ENCODE assay signal across 10 cellular contexts in the genomic region with DNA sequence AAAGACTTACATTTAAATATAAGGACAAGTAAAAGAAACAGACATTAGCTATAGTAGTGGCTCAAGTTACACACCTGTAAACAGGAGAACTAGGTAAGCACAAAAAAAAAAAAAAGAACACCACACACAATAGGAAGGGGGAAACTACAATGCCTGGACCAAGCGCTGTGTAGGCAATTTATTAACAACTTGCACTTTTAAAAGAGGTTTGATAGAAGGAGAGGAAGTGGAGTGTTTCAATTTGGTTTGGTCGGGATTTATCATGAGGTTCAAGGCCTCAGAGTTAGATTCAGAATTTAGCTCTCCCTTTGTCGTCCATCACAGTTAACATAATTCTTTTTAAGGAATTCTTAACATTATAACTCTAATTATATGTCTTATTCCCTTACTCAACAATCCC. TPM values are rescaled to one million over a fixed set of nuclear protein-coding genes. Genes with fewer than 3 reads are reported as not detected.
DNase-seq lines count a peak whose midpoint lies in the region; ATAC-seq, FAIRE-seq and TF ChIP-seq lines count a peak whose summit lies in the region.
"Had no signal": no experiment of that assay in that cellular context is flagged by ENCODE, and none has a peak within 500 bp of the region (broad histone marks: within the 10 kb centered on the region; RNA-seq: fewer than 3 reads in every experiment).

No MANE protein-coding gene starts in this region.

- peaks cover 2% of the 10 kb centered on the region for H3K36me3 Mint-ChIP-seq in activated CD8-positive, alpha-beta T cell treated with anti-CD3 and anti-CD28 coated beads, Interleukin-2, amount 10 ng/mL, durations not matched to agents 7 days and 5 days (ENCODE audit: low read depth)
- H3K36me3 Mint-ChIP-seq in type B pancreatic cell = no peaks in the 10 kb centered on the region
- H3K36me3 Mint-ChIP-seq: natural killer cell had no signal

- DNase-seq in heart left ventricle = no peak
- no peak for DNase-seq in Right ventricle myocardium superior
- DNase-seq in activated CD8-positive, alpha-beta T cell treated with anti-CD3 and anti-CD28 coated beads, Interleukin-2, amount 10 ng/mL, durations not matched to agents 7 days and 5 days = no peak
- no peak for DNase-seq in keratinocyte (ENCODE audit: low read depth, low spot score)
- no peak for DNase-seq in type B pancreatic cell (ENCODE audit: extremely low spot score, unreplicated experiment)
- no peak for DNase-seq in SW 1271 (lab: John Stamatoyannopoulos, UW)
- DNase-seq in D341Med (ENCODE audit: low spot score) = no peak
- no peak for DNase-seq in putamen (ENCODE audit: low spot score)

- no peak for TF ChIP-seq POLR2A in heart left ventricle (IDR thresholded peaks at IDR 0.05)

- H3K9ac ChIP-seq in keratinocyte (ENCODE audit: control insufficient read depth, extremely low read depth, insufficient read depth, low read length) = no peak overlapping the region

- dilution Hi-C loops in keratinocyte (cut with MboI; ENCODE audit: extremely low pct_ligation_motif_present, low sequenced_read_pairs) = no loop called here

- H3K27me3 Mint-ChIP-seq in activated CD8-positive, alpha-beta T cell treated with anti-CD3 and anti-CD28 coated beads, Interleukin-2, amount 10 ng/mL, durations not matched to agents 7 days and 5 days (ENCODE audit: low read depth) = no peaks in the 10 kb centered on the region
- no peaks in the 10 kb centered on the region for H3K27me3 Mint-ChIP-seq in type B pancreatic cell

- H3K27ac ChIP-seq in heart left ventricle = peak overlapping the region in 5 of 12 donors; percentile 60 to 92 (median 79)
- H3K27ac ChIP-seq in keratinocyte (ENCODE audit: control insufficient read depth, insufficient read depth, low read length) = peak overlapping the region; percentile 79

- H3K9me3 Mint-ChIP-seq in activated CD8-positive, alpha-beta T cell treated with anti-CD3 and anti-CD28 coated beads, Interleukin-2, amount 10 ng/mL, durations not matched to agents 7 days and 5 days (ENCODE audit: insufficient read depth) = no peaks in the 10 kb centered on the region
- H3K9me3 Mint-ChIP-seq in type B pancreatic cell = no peaks in the 10 kb centered on the region
- H3K9me3 Mint-ChIP-seq: natural killer cell had no signal

- H3K36me3 ChIP-seq in heart left ventricle (peaks cover 0 to 14% (median 0%) of the 10 kb centered on the region in 9 donors), keratinocyte (ENCODE audit: control insufficient read depth in 2 of 2, extremely low read depth in 1 of 2, insufficient read depth in 2 of 2, low read length in 2 of 2) (peaks cover 0 to 7% of the 10 kb centered on the region in 2 experiments)

- H3K27ac Mint-ChIP-seq in activated CD8-positive, alpha-beta T cell treated with anti-CD3 and anti-CD28 coated beads, Interleukin-2, amount 10 ng/mL, durations not matched to agents 7 days and 5 days = peak overlapping the region; percentile 78
- peak overlapping the region; percentile 90 for H3K27ac Mint-ChIP-seq in type B pancreatic cell
- H3K27ac Mint-ChIP-seq: natural killer cell had no signal

- peaks cover 17% of the 10 kb centered on the region for H3K4me1 Mint-ChIP-seq in activated CD8-positive, alpha-beta T cell treated with anti-CD3 and anti-CD28 coated beads, Interleukin-2, amount 10 ng/mL, durations not matched to agents 7 days and 5 days (ENCODE audit: low read depth)
- H3K4me1 Mint-ChIP-seq in type B pancreatic cell (ENCODE audit: unreplicated experiment) = peaks cover 7% of the 10 kb centered on the region

- H3K9me3 ChIP-seq in heart left ventricle = no peaks in the 10 kb centered on the region
- no peaks in the 10 kb centered on the region for H3K9me3 ChIP-seq in keratinocyte (ENCODE audit: control insufficient read depth, low read depth, low read length)

- no peaks in the 10 kb centered on the region for H3K27me3 ChIP-seq in heart left ventricle
- H3K27me3 ChIP-seq in keratinocyte (ENCODE audit: control insufficient read depth, extremely low read depth, insufficient read depth, low read length) = no peaks in the 10 kb centered on the region

- CTCF ChIA-PET in activated CD8-positive, alpha-beta T cell treated with anti-CD3 and anti-CD28 coated beads, Interleukin-2, amount 10 ng/mL, durations not matched to agents 7 days and 5 days (lab: Charles Lee) = interaction anchor here (0.7 to 4.0 kb wide), 12 partner anchors 11 to 319 kb away, joined by 3 to 44 read pairs (median 5); a partner anchor contains a TSS

- H3K9me1 ChIP-seq in keratinocyte (ENCODE audit: control insufficient read depth, extremely low read depth, insufficient read depth, low read length) = no peaks in the 10 kb centered on the region

- ATAC-seq in heart left ventricle (no peak), Right ventricle myocardium superior (ENCODE audit: poor library complexity) (no peak)
- ATAC-seq in activated CD8-positive, alpha-beta T cell treated with anti-CD3 and anti-CD28 coated beads, Interleukin-2, amount 10 ng/mL, durations not matched to agents 7 days and 5 days = no peak

- POLR2A ChIA-PET in activated CD8-positive, alpha-beta T cell treated with anti-CD3 and anti-CD28 coated beads, Interleukin-2, amount 10 ng/mL, durations not matched to agents 7 days and 5 days (lab: Charles Lee) = interaction anchor here (0.7 to 3.3 kb wide), 11 partner anchors 9 to 154 kb away, joined by 3 to 15 read pairs (median 6); a partner anchor contains a TSS

- no peaks in the 10 kb centered on the region for H3K79me2 ChIP-seq in keratinocyte (ENCODE audit: control insufficient read depth, insufficient read depth, low read length)

- no peak overlapping the region for H2AFZ ChIP-seq in keratinocyte (ENCODE audit: control insufficient read depth, low read length)

- H4K20me1 ChIP-seq in keratinocyte (ENCODE audit: control insufficient read depth, extremely low read depth, insufficient read depth, low read length) = no peaks in the 10 kb centered on the region

- peaks cover 0 to 31% (median 12%) of the 10 kb centered on the region in 12 donors for H3K4me1 ChIP-seq in heart left ventricle
- H3K4me1 ChIP-seq in keratinocyte (ENCODE audit: control insufficient read depth, extremely low read depth, insufficient read depth, low read length) = peaks cover 14% of the 10 kb centered on the region

- H3K4me2 ChIP-seq in keratinocyte (ENCODE audit: control insufficient read depth, extremely low read depth, insufficient read depth, low read depth, low read length) = peak overlapping the region; percentile 83

- intact Hi-C loops in heart left ventricle (cut with DNase I) = loop anchor here in 3 of 10 donors (5.0 to 10.0 kb wide), 4 partner anchors 109 to 151 kb away; a partner anchor contains a TSS
- intact Hi-C loops in Right ventricle myocardium superior (cut with DNase I) = loop anchor here (10.0 kb wide), 1 partner anchor 101 kb away; no protein-coding TSS in a partner anchor

- FAIRE-seq in keratinocyte (lab: Jason Lieb, UNC) = no peak
- FAIRE-seq: urothelium cell line had no signal

- TF ChIP-seq CTCF in heart left ventricle (IDR thresholded peaks at IDR 0.05) = no peak
- no peak for TF ChIP-seq CTCF in keratinocyte (optimal IDR thresholded peaks at IDR 0.05 in 1 of 3, IDR thresholded peaks at IDR 0.05 in 1 of 3, conservative IDR thresholded peaks at IDR 0.05 in 1 of 3; ENCODE audit: extremely low read depth in 1 of 3, insufficient read depth in 2 of 3, low read length in 3 of 3)
- no peak for TF ChIP-seq CTCF in type B pancreatic cell (conservative IDR thresholded peaks at IDR 0.05)

- WGBS in heart left ventricle, 4 donors = 52 to 59% (median 54%) methylated on average over 3 of the region's 3 CpGs

- H3K4me3 Mint-ChIP-seq in activated CD8-positive, alpha-beta T cell treated with anti-CD3 and anti-CD28 coated beads, Interleukin-2, amount 10 ng/mL, durations not matched to agents 7 days and 5 days = no peak overlapping the region
- no peak overlapping the region for H3K4me3 Mint-ChIP-seq in type B pancreatic cell
- H3K4me3 Mint-ChIP-seq: natural killer cell had no signal

- H3K4me3 ChIP-seq in heart left ventricle = peak overlapping the region in 10 of 12 donors; percentile 64 to 94 (median 82)
- H3K4me3 ChIP-seq in keratinocyte (ENCODE audit: control insufficient read depth in 2 of 3, extremely low read depth in 1 of 3, insufficient read depth in 2 of 3, low read depth in 1 of 3, low read length in 3 of 3) = peak overlapping the region in 2 of 3 experiments; percentile 80 to 94

RNA-seq across cellular contexts. Expression of a gene that starts 1.1 kb away (rescaled TPM):
- total RNA-seq in heart left ventricle (1 to 10 TPM; 1.2 to 3.4 (median 2.4) TPM), Right ventricle myocardium superior (1.2 TPM), type B pancreatic cell (ENCODE audit: low replicate concordance) (2.9 and 13.2 TPM in 2 replicates)
- polyA plus RNA-seq in heart left ventricle (1 to 10 TPM in 1 of 2 donors, under 1 TPM in 1; 0.87 to 1.1 TPM), keratinocyte (1.0 to 3.2 TPM (median 2.3 TPM) in 3 replicates)
- total RNA-seq in activated CD8-positive, alpha-beta T cell treated with anti-CD3 and anti-CD28 coated beads, Interleukin-2, amount 10 ng/mL, durations not matched to agents 7 days and 5 days = 1 to 10 TPM; 6.2 to 7.8 TPM
- polyA plus RNA-seq in keratinocyte (2011; ENCODE audit: low read depth) = 1.5 TPM
- polyA plus RNA-seq in keratinocyte (2011; cell fraction: cytosol; rRNA removed) = 0.45 and 0.64 TPM in 2 replicates
- polyA plus RNA-seq in keratinocyte (2011; cell fraction: nucleus; rRNA removed) = 9.4 and 9.9 TPM in 2 replicates
- polyA plus RNA-seq in keratinocyte (2012; ENCODE audit: low replicate concordance) = 0.84 and 2.1 TPM in 2 replicates
- polyA minus RNA-seq in keratinocyte = 0.98 to 2.8 TPM (median 2.4 TPM) in 3 replicates
- polyA minus RNA-seq in keratinocyte (2011; cell fraction: cytosol; rRNA and poly(A)+ RNA removed) = 0.77 TPM
- polyA minus RNA-seq in keratinocyte (2011; cell fraction: nucleus; rRNA and poly(A)+ RNA removed) = 3.8 and 6.7 TPM in 2 replicates

RNA-seq across cellular contexts. Expression of a gene that starts 24.7 kb away (rescaled TPM):
- total RNA-seq in heart left ventricle (10 to 100 TPM; 13.5 to 25.5 (median 16.9) TPM), Right ventricle myocardium superior (19.8 TPM), type B pancreatic cell (ENCODE audit: low replicate concordance) (31.8 and 35.7 TPM in 2 replicates)
- polyA plus RNA-seq in heart left ventricle (10 to 100 TPM in 1 of 2 donors, 1 to 10 TPM in 1; 9.3 to 18.5 TPM), keratinocyte (34.0 to 37.5 TPM (median 34.8 TPM) in 3 replicates)
- 10 to 100 TPM; 20.6 to 22.3 TPM for total RNA-seq in activated CD8-positive, alpha-beta T cell treated with anti-CD3 and anti-CD28 coated beads, Interleukin-2, amount 10 ng/mL, durations not matched to agents 7 days and 5 days
- polyA plus RNA-seq in keratinocyte (2011; ENCODE audit: low read depth) = 6.9 TPM
- polyA plus RNA-seq in keratinocyte (2011; cell fraction: cytosol; rRNA removed) = 29.3 and 45.5 TPM in 2 replicates
- 39.8 and 44.8 TPM in 2 replicates for polyA plus RNA-seq in keratinocyte (2011; cell fraction: nucleus; rRNA removed)
- polyA plus RNA-seq in keratinocyte (2012; ENCODE audit: low replicate concordance) = 17.0 and 28.1 TPM in 2 replicates
- 42.2 to 43.7 TPM (median 42.3 TPM) in 3 replicates for polyA minus RNA-seq in keratinocyte
- polyA minus RNA-seq in keratinocyte (2011; cell fraction: cytosol; rRNA and poly(A)+ RNA removed) = 26.7 TPM
- 17.5 and 31.7 TPM in 2 replicates for polyA minus RNA-seq in keratinocyte (2011; cell fraction: nucleus; rRNA and poly(A)+ RNA removed)

RNA-seq across cellular contexts. Expression of a gene that starts 25.0 kb away (rescaled TPM):
- total RNA-seq in heart left ventricle = 10 to 100 TPM in 4 of 9 donors, 1 to 10 TPM in 5; 4.5 to 15.3 (median 9.2) TPM
- polyA plus RNA-seq in heart left ventricle = 10 to 100 TPM in 1 of 2 donors, 1 to 10 TPM in 1; 5.0 to 26.3 TPM
- total RNA-seq in Right ventricle myocardium superior = 9.0 TPM
- 10 to 100 TPM; 39.4 to 43.1 TPM for total RNA-seq in activated CD8-positive, alpha-beta T cell treated with anti-CD3 and anti-CD28 coated beads, Interleukin-2, amount 10 ng/mL, durations not matched to agents 7 days and 5 days
- polyA plus RNA-seq in keratinocyte = 34.3 to 39.2 TPM (median 34.5 TPM) in 3 replicates
- polyA plus RNA-seq in keratinocyte (2011; ENCODE audit: low read depth) = 38.2 TPM
- polyA plus RNA-seq in keratinocyte (2011; cell fraction: cytosol; rRNA removed) = 31.3 and 32.8 TPM in 2 replicates
- 36.9 and 43.6 TPM in 2 replicates for polyA plus RNA-seq in keratinocyte (2011; cell fraction: nucleus; rRNA removed)
- polyA plus RNA-seq in keratinocyte (2012; ENCODE audit: low replicate concordance) = 27.9 and 36.3 TPM in 2 replicates
- polyA minus RNA-seq in keratinocyte = 29.8 to 54.3 TPM (median 30.2 TPM) in 3 replicates
- polyA minus RNA-seq in keratinocyte (2011; cell fraction: cytosol; rRNA and poly(A)+ RNA removed) = 23.2 TPM
- polyA minus RNA-seq in keratinocyte (2011; cell fraction: nucleus; rRNA and poly(A)+ RNA removed) = 15.5 and 20.5 TPM in 2 replicates
- total RNA-seq in type B pancreatic cell (ENCODE audit: low replicate concordance) = 32.3 and 36.5 TPM in 2 replicates

RNA-seq across cellular contexts. Expression of a gene that starts 45.3 kb away (rescaled TPM):
- 100 to 1,000 TPM in 2 of 9 donors, 10 to 100 TPM in 7; 33.9 to 116 (median 46.2) TPM for total RNA-seq in heart left ventricle
- 10 to 100 TPM; 47.1 to 78.1 TPM for polyA plus RNA-seq in heart left ventricle
- 42.3 TPM for total RNA-seq in Right ventricle myocardium superior
- 100 to 1,000 TPM; 441 to 462 TPM for total RNA-seq in activated CD8-positive, alpha-beta T cell treated with anti-CD3 and anti-CD28 coated beads, Interleukin-2, amount 10 ng/mL, durations not matched to agents 7 days and 5 days
- polyA plus RNA-seq in keratinocyte = 37.3 to 58.9 TPM (median 37.4 TPM) in 3 replicates
- polyA plus RNA-seq in keratinocyte (2011; ENCODE audit: low read depth) = 2.1 TPM
- polyA plus RNA-seq in keratinocyte (2011; cell fraction: cytosol; rRNA removed) = 34.4 and 52.8 TPM in 2 replicates
- 31.4 and 32.6 TPM in 2 replicates for polyA plus RNA-seq in keratinocyte (2011; cell fraction: nucleus; rRNA removed)
- 20.7 and 62.5 TPM in 2 replicates for polyA plus RNA-seq in keratinocyte (2012; ENCODE audit: low replicate concordance)
- polyA minus RNA-seq in keratinocyte = 29.1 to 65.9 TPM (median 39.1 TPM) in 3 replicates
- 76.7 TPM for polyA minus RNA-seq in keratinocyte (2011; cell fraction: cytosol; rRNA and poly(A)+ RNA removed)
- polyA minus RNA-seq in keratinocyte (2011; cell fraction: nucleus; rRNA and poly(A)+ RNA removed) = 16.4 and 18.1 TPM in 2 replicates
- total RNA-seq in type B pancreatic cell (ENCODE audit: low replicate concordance) = 60.4 and 172 TPM in 2 replicates
